ENCODE assay signal across 16 cellular contexts in the genomic region with DNA sequence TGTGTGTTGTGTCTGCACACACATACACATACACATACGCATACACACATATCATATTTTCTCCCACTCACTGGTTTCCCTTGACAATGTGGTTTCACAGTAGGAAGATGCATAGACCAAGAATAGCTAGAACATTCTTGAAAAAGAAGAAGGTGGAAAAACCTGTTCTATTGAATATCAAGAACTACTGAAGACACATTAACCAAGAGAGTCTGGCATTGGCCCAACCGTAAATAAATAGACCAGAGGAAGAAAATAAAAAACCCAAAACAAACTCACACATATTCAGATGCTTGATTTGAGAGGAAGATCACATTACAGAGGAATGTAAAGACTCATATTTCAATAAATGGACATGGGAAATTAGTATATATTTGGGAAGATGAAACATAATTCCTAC.
"Had no signal": no experiment of that assay in that cellular context is flagged by ENCODE, and none has a peak within 500 bp of the region (broad histone marks: within the 10 kb centered on the region; RNA-seq: fewer than 3 reads in every experiment).

No MANE protein-coding gene starts in this region.

- H3K9me3 ChIP-seq: pancreas, tibial artery, upper lobe of left lung, uterus had no signal

- ATAC-seq: heart right ventricle, pancreas, right cardiac atrium had no signal

- DNase-seq: effector CD4-positive, alpha-beta T cell; endodermal cell; heart right ventricle; hypothalamus; kidney glomerular epithelial cell; mesendoderm; naive B cell; occipital lobe; pancreas; right cardiac atrium; stimulated activated CD4-positive, alpha-beta T cell treated with anti-CD3 and anti-CD28 coated beads, Interleukin-2, amount 100 ng/mL, for 48 hours; stimulated activated naive CD4-positive, alpha-beta T cell treated with Interleukin-2 at 50 U/mL for 16 hours; tibial artery; upper lobe of left lung; uterus had no signal

- H3K36me3 ChIP-seq: heart right ventricle, pancreas, tibial artery, upper lobe of left lung had no signal

- H3K27me3 ChIP-seq: heart right ventricle, pancreas, tibial artery, upper lobe of left lung, uterus had no signal

- H3K4me3 ChIP-seq: heart right ventricle, pancreas, smooth muscle cell, tibial artery, upper lobe of left lung, uterus had no signal

- H3K4me1 ChIP-seq: heart right ventricle, pancreas, tibial artery, upper lobe of left lung, uterus had no signal

- H3K27ac ChIP-seq: heart right ventricle, pancreas, tibial artery, upper lobe of left lung, uterus had no signal

- H3K4me2 ChIP-seq: smooth muscle cell had no signal
